Comparison of ENCODE assay signal across 17 cellular contexts in genomic region chr4:74942251-74942917, GRCh38. TPM values are rescaled to one million over a fixed set of nuclear protein-coding genes. Genes with fewer than 3 reads are reported as not detected.
"Had no signal": no experiment of that assay in that cellular context is flagged by ENCODE, and none has a peak within 500 bp of the region (broad histone marks: within the 10 kb centered on the region; RNA-seq: fewer than 3 reads in every experiment).

No MANE protein-coding gene starts in this region.

- H3K4me1 Mint-ChIP-seq: natural killer cell had no signal

- H3K4me3 ChIP-seq: body of pancreas, esophagus muscularis mucosa, right lobe of liver, spleen had no signal

- H3K36me3 Mint-ChIP-seq: activated naive CD4-positive, alpha-beta T cell treated with anti-CD3 and anti-CD28 coated beads, Interleukin-2, amount 50 U/mL, for 72 hours; natural killer cell had no signal

- H3K9me3 Mint-ChIP-seq: dendritic cell treated with granulocyte-macrophage colony-stimulating factor and Interleukin-4, amounts not matched to agents 40 ng/mL and 50 ng/mL, for 4 days; T-helper 1 cell treated with Interleukin-12 subunit alpha and Interleukin-12 subunit beta and Interleukin-4 antibody, amounts not matched to agents 30 μg/mL and 1 μg/mL, for 36 hours had no signal

- H3K27ac ChIP-seq: body of pancreas, esophagus muscularis mucosa, right lobe of liver, spleen had no signal

- H3K27me3 ChIP-seq: body of pancreas, esophagus muscularis mucosa, right lobe of liver had no signal

- DNase-seq: activated CD4-positive, CD25-positive, alpha-beta regulatory T cell; activated effector memory CD4-positive, alpha-beta T cell treated with anti-CD3 and anti-CD28 coated beads, Interleukin-2, amount 50 U/mL, for 16 hours; activated T-cell treated with anti-CD3 and anti-CD28 coated beads, Interleukin-2, amount 50 U/mL, for 1 hour; amniotic stem cell; body of pancreas; natural killer cell; nucleus accumbens; right lobe of liver; spleen; stimulated activated CD4-positive, alpha-beta T cell treated with anti-CD3 and anti-CD28 coated beads, Interleukin-2, amount 100 ng/mL, for 24 hours; stimulated activated naive CD8-positive, alpha-beta T cell treated with anti-CD3 and anti-CD28 coated beads, Interleukin-15, Interleukin-2, amounts not matched to agents 100 U/mL and 50 U/mL, for 24 hours had no signal

- H3K27me3 Mint-ChIP-seq: progenitor cell of endocrine pancreas had no signal

- H3K36me3 ChIP-seq: esophagus muscularis mucosa, right lobe of liver, spleen had no signal

- ATAC-seq: activated naive CD4-positive, alpha-beta T cell treated with anti-CD3 and anti-CD28 coated beads, Interleukin-2, amount 50 U/mL, for 72 hours; body of pancreas; natural killer cell; right lobe of liver; stimulated activated naive CD8-positive, alpha-beta T cell treated with anti-CD3 and anti-CD28 coated beads, Interleukin-15, Interleukin-2, amounts not matched to agents 100 U/mL and 50 U/mL, for 24 hours had no signal

- H3K9me3 ChIP-seq: body of pancreas, esophagus muscularis mucosa, right lobe of liver, spleen had no signal

- H3K4me1 ChIP-seq: esophagus muscularis mucosa, right lobe of liver, spleen had no signal

- H3K27ac Mint-ChIP-seq: activated naive CD4-positive, alpha-beta T cell treated with anti-CD3 and anti-CD28 coated beads, Interleukin-2, amount 50 U/mL, for 72 hours; dendritic cell treated with granulocyte-macrophage colony-stimulating factor and Interleukin-4, amounts not matched to agents 40 ng/mL and 50 ng/mL, for 4 days; natural killer cell; progenitor cell of endocrine pancreas; T-helper 1 cell treated with Interleukin-12 subunit alpha and Interleukin-12 subunit beta and Interleukin-4 antibody, amounts not matched to agents 30 μg/mL and 1 μg/mL, for 36 hours had no signal

- H3K4me3 Mint-ChIP-seq: dendritic cell treated with granulocyte-macrophage colony-stimulating factor and Interleukin-4, amounts not matched to agents 40 ng/mL and 50 ng/mL, for 4 days; natural killer cell; T-helper 1 cell treated with Interleukin-12 subunit alpha and Interleukin-12 subunit beta and Interleukin-4 antibody, amounts not matched to agents 30 μg/mL and 1 μg/mL, for 36 hours had no signal

RNA-seq across cellular contexts. Expression of gene PARM1, which starts 9.5 kb away (rescaled TPM):
- total RNA-seq: activated naive CD4-positive, alpha-beta T cell treated with anti-CD3 and anti-CD28 coated beads, Interleukin-2, amount 50 U/mL, for 72 hours; lung microvascular endothelial cell had no signal
